12 cellular contexts compared by ENCODE assay signal in the genomic region with DNA sequence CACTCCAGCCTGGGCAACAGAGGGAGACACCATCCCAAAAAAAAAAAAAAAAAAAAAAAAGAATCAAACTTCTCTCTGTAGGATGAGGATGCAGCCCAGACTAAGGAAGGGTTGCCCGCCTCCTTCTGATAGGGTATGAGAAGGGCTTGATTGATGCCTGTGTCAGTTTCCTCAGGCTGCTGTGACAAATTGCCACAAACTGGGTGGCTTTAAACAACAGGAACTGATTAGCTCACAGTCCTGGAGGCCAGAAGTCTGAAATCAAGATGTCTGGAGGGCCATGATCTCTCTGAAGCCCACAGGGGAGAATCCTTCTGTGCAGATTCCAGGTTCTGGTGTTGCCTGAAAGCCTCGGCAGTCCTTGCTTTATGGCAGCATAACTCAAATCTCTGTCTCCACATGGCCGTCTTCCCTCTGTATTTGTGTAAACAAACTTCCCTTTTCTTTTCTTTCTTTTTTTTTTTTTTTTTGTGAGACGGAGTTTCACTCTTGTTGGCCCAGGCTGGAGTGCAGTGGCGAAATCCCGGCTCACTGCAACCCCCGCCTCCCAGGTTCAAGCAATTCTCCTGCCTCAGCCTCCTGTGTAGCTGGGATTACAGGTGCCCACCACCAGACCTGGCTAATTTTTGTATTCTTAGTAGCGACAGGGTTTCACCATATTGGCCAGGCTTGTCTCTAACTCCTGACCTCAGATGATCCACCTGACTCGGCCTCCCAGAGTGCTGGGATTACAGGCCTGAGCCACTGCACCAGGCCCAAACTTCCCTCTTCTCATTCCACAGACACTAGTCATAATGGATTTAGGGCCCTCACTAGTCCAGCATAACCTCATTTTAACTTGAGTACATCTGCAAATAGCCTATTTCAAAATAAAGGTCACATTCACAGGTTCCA. TPM values are rescaled to one million over a fixed set of nuclear protein-coding genes. Genes with fewer than 3 reads are reported as not detected.
DNase-seq lines count a peak whose midpoint lies in the region; ATAC-seq and TF ChIP-seq lines count a peak whose summit lies in the region.
"Had no signal": no experiment of that assay in that cellular context is flagged by ENCODE, and none has a peak within 500 bp of the region (broad histone marks: within the 10 kb centered on the region; RNA-seq: fewer than 3 reads in every experiment).

No MANE protein-coding gene starts in this region.

- no peaks in the 10 kb centered on the region for H3K9me2 ChIP-seq in MM.1S (replicated peaks; ENCODE audit: insufficient read depth, low read length)

- no peak overlapping the region for H3K23ac ChIP-seq in trophoblast cell (ENCODE audit: low read length)

- H2BK120ac ChIP-seq in trophoblast cell (ENCODE audit: insufficient read depth, low read length, poor library complexity) = no peak overlapping the region

- H2AK5ac ChIP-seq in trophoblast cell (ENCODE audit: low read length) = no peak overlapping the region

- H3K36me3 Mint-ChIP-seq in activated T-cell treated with anti-CD3 and anti-CD28 coated beads, Interleukin-2, amount 50 U/mL, for 4 hours (ENCODE audit: insufficient read depth) = no peaks in the 10 kb centered on the region
- H3K36me3 Mint-ChIP-seq: CD4-positive, alpha-beta memory T cell had no signal

- intact Hi-C loops in left ventricle myocardium inferior (cut with micrococcal nuclease) = no loop called here

- no peak overlapping the region for H2BK5ac ChIP-seq in trophoblast cell (ENCODE audit: low read depth, low read length, poor library complexity)

- WGBS in trophoblast cell (ENCODE audit: extremely low coverage, insufficient coverage, insufficient read length) = no CpG with 5 or more reads among the region's 9 CpGs

- no peak overlapping the region for H4K12ac ChIP-seq in trophoblast cell (ENCODE audit: low read depth, low read length)

- H2BK12ac ChIP-seq in trophoblast cell (ENCODE audit: low read length) = no peak overlapping the region

- H3K4ac ChIP-seq in trophoblast cell (ENCODE audit: low read depth, low read length) = no peak overlapping the region

- H4K20me1 ChIP-seq in MM.1S (ENCODE audit: insufficient read depth, low read length) = no peaks in the 10 kb centered on the region

- H3K4me3 Mint-ChIP-seq in activated T-cell treated with anti-CD3 and anti-CD28 coated beads, Interleukin-2, amount 50 U/mL, for 4 hours = no peak overlapping the region
- H3K4me3 Mint-ChIP-seq: CD4-positive, alpha-beta memory T cell; central memory CD8-positive, alpha-beta T cell had no signal

- no peak overlapping the region for H4K8ac ChIP-seq in trophoblast cell (ENCODE audit: low read depth, low read length)

- no peaks in the 10 kb centered on the region for H3K79me2 ChIP-seq in trophoblast cell (ENCODE audit: control insufficient read depth, insufficient read depth, low read length, poor library complexity)
- no peaks in the 10 kb centered on the region for H3K79me2 ChIP-seq in MM.1S (ENCODE audit: low read length)

- H3K14ac ChIP-seq in trophoblast cell (ENCODE audit: low read length) = no peak overlapping the region

- H3K27me3 ChIP-seq in left ventricle myocardium inferior (ENCODE audit: low read depth) (no peaks in the 10 kb centered on the region), trophoblast cell (ENCODE audit: insufficient read depth, low read length) (no peaks in the 10 kb centered on the region), MM.1S (replicated peaks; ENCODE audit: insufficient read depth, low read length) (no peaks in the 10 kb centered on the region)

- no peaks in the 10 kb centered on the region for H3F3A ChIP-seq in MM.1S (ENCODE audit: insufficient read depth, low read length)

- H3K4me3 ChIP-seq in left ventricle myocardium inferior (no peak overlapping the region), trophoblast cell (ENCODE audit: low read depth, low read length) (no peak overlapping the region), MM.1S (ENCODE audit: low read length) (no peak overlapping the region)

- H3K9me3 Mint-ChIP-seq in activated T-cell treated with anti-CD3 and anti-CD28 coated beads, Interleukin-2, amount 50 U/mL, for 4 hours = no peaks in the 10 kb centered on the region
- H3K9me3 Mint-ChIP-seq: CD4-positive, alpha-beta memory T cell; central memory CD8-positive, alpha-beta T cell had no signal

- H2AFZ ChIP-seq in trophoblast cell (ENCODE audit: insufficient read depth, low read length, poor library complexity) (peak overlapping the region; percentile 11), MM.1S (ENCODE audit: low read length) (no peak overlapping the region)

- no peaks in the 10 kb centered on the region for H3K9me3 ChIP-seq in left ventricle myocardium inferior (replicated peaks)
- no peaks in the 10 kb centered on the region for H3K9me3 ChIP-seq in trophoblast cell (ENCODE audit: insufficient read depth, low read depth, low read length)
- no peaks in the 10 kb centered on the region for H3K9me3 ChIP-seq in MM.1S (replicated peaks; ENCODE audit: insufficient read depth, low read length)

- H4K91ac ChIP-seq in trophoblast cell (ENCODE audit: low read depth, low read length) = no peak overlapping the region

- ATAC-seq in omental fat pad (ENCODE audit: low FRiP score) = no peak
- no peak for ATAC-seq in activated T-cell treated with anti-CD3 and anti-CD28 coated beads, Interleukin-2, amount 50 U/mL, for 4 hours

- H3K4me1 Mint-ChIP-seq in activated T-cell treated with anti-CD3 and anti-CD28 coated beads, Interleukin-2, amount 50 U/mL, for 4 hours (ENCODE audit: low read depth) = no peaks in the 10 kb centered on the region
- H3K4me1 Mint-ChIP-seq: CD4-positive, alpha-beta memory T cell; central memory CD8-positive, alpha-beta T cell had no signal

- peak overlapping the region; percentile 41 for H3K27ac ChIP-seq in left ventricle myocardium inferior (replicated peaks)
- H3K27ac ChIP-seq in trophoblast cell (ENCODE audit: low read depth, low read length) = peak overlapping the region; percentile 63
- H3K27ac ChIP-seq in MM.1S (ENCODE audit: low read length) = no peak overlapping the region

- H3K9ac ChIP-seq in trophoblast cell (ENCODE audit: low read length) (no peak overlapping the region), MM.1S (ENCODE audit: low read length) (no peak overlapping the region)

- H3K79me1 ChIP-seq in trophoblast cell (ENCODE audit: low read length) = peaks cover 9% of the 10 kb centered on the region

- DNase-seq in EL (peak; percentile 36), SKM-1 (lab: John Stamatoyannopoulos, UW; ENCODE audit: unreplicated experiment) (peak; percentile 19), left ventricle myocardium inferior (no peak), trophoblast cell (peak; percentile 37 to 61), omental fat pad (ENCODE audit: low spot score) (no peak), MM.1S (no peak)
- DNase-seq in activated effector memory CD4-positive, alpha-beta T cell treated with anti-CD3 and anti-CD28 coated beads, Interleukin-2, amount 50 U/mL, for 16 hours = no peak
- no peak for DNase-seq in activated T-cell treated with anti-CD3 and anti-CD28 coated beads, Interleukin-2, amount 50 U/mL, for 4 hours
- DNase-seq: CD4-positive, alpha-beta memory T cell; foreskin melanocyte; NCI-H526 had no signal

- H3K4me1 ChIP-seq in left ventricle myocardium inferior (peaks cover 20% of the 10 kb centered on the region), trophoblast cell (ENCODE audit: control insufficient read depth in 1 of 2, insufficient read depth in 2 of 2, low read length in 2 of 2) (peaks cover 0 to 3% of the 10 kb centered on the region in 2 experiments), MM.1S (ENCODE audit: low read length) (no peaks in the 10 kb centered on the region)

- peak overlapping the region; percentile 12 for H3K4me2 ChIP-seq in trophoblast cell (ENCODE audit: low read length)
- H3K4me2 ChIP-seq in MM.1S (ENCODE audit: low read depth, low read length) = no peak overlapping the region

- TF ChIP-seq CTCF in left ventricle myocardium inferior (IDR thresholded peaks at IDR 0.05; ENCODE audit: borderline replicate concordance) (no peak), omental fat pad (IDR thresholded peaks at IDR 0.05) (no peak), MM.1S (IDR thresholded peaks at IDR 0.05; ENCODE audit: low read length) (no peak)

- H3K27me3 Mint-ChIP-seq in activated T-cell treated with anti-CD3 and anti-CD28 coated beads, Interleukin-2, amount 50 U/mL, for 4 hours (ENCODE audit: low read depth) = no peaks in the 10 kb centered on the region
- H3K27me3 Mint-ChIP-seq: CD4-positive, alpha-beta memory T cell; central memory CD8-positive, alpha-beta T cell had no signal

- no peak overlapping the region for H3K18ac ChIP-seq in trophoblast cell (ENCODE audit: low read length)

- H3K36me3 ChIP-seq in left ventricle myocardium inferior (no peaks in the 10 kb centered on the region), trophoblast cell (ENCODE audit: control insufficient read depth in 1 of 2, insufficient read depth in 2 of 2, low read length in 2 of 2) (no peaks in the 10 kb centered on the region), MM.1S (replicated peaks; ENCODE audit: insufficient read depth, low read length) (no peaks in the 10 kb centered on the region)

RNA-seq across cellular contexts. Expression of gene CDK19, which starts 11.2 kb away (rescaled TPM):
- total RNA-seq in left ventricle myocardium inferior (9.1 TPM), omental fat pad (10 to 100 TPM in 1 of 4 donors, 1 to 10 TPM in 3; 7.8 to 15.0 (median 9.8) TPM)
- polyA plus RNA-seq in trophoblast cell (2013) = 25.6 and 26.0 TPM in 2 replicates
- 1 to 10 TPM; 2.8 to 3.8 (median 3.7) TPM for total RNA-seq in activated T-cell treated with anti-CD3 and anti-CD28 coated beads, Interleukin-2, amount 50 U/mL, for 4 hours

RNA-seq across cellular contexts. Expression of gene AMD1, which starts 48.1 kb away (rescaled TPM):
- 72.8 TPM for total RNA-seq in left ventricle myocardium inferior
- 164 and 176 TPM in 2 replicates for polyA plus RNA-seq in trophoblast cell (2013)
- 100 to 1,000 TPM in 2 of 4 donors, 10 to 100 TPM in 2; 66.0 to 229 (median 90.0) TPM for total RNA-seq in omental fat pad
- 100 to 1,000 TPM; 131 to 142 (median 141) TPM for total RNA-seq in activated T-cell treated with anti-CD3 and anti-CD28 coated beads, Interleukin-2, amount 50 U/mL, for 4 hours

Comparison
In these comparisons a context has a peak if more than half of its experiments do, and no peak if none do; other contexts are left out.
1. DNase-seq: peak in EL (single experiment), SKM-1 (single experiment) and trophoblast cell (2 of 2); none in left ventricle myocardium inferior (single experiment), activated effector memory CD4-positive, alpha-beta T cell treated with anti-CD3 and anti-CD28 coated beads, Interleukin-2, amount 50 U/mL, for 16 hours (single experiment), omental fat pad (single experiment), MM.1S (single experiment) and activated T-cell treated with anti-CD3 and anti-CD28 coated beads, Interleukin-2, amount 50 U/mL, for 4 hours (single experiment).